In genomic region chr6:6684365-6684833, GRCh38 we compare ENCODE assay signal across 1 cellular context.
TF ChIP-seq lines count a peak whose summit lies in the region.

No MANE protein-coding gene starts in this region.

TF ChIP-seq in GM12878, 131 proteins besides CTCF, POLR2A, EP300 and RAD21 (continued from another document and continues in another):
- TF ChIP-seq IRF4 (IDR thresholded peaks at IDR 0.05; ENCODE audit: low read depth, low read length) (peak; percentile 95), SMC3 (IDR thresholded peaks at IDR 0.05; ENCODE audit: borderline replicate concordance, low read length) (no peak), PML (IDR thresholded peaks at IDR 0.05; ENCODE audit: low read length) (peak; percentile 67; the same call in 1 of the 2 replicates), ZBED1 (IDR thresholded peaks at IDR 0.05; ENCODE audit: borderline replicate concordance) (peak; percentile 81), SMAD1 (IDR thresholded peaks at IDR 0.05; ENCODE audit: low read depth, partially characterized antibody) (peak; percentile 72), CREB1 (IDR thresholded peaks at IDR 0.05; ENCODE audit: low read depth) (peak; percentile 94), RB1 (IDR thresholded peaks at IDR 0.05; ENCODE audit: borderline replicate concordance) (no peak), PRDM15 (CRISPR knock-in tag; IDR thresholded peaks at IDR 0.05) (no peak), EZH2 (IDR thresholded peaks at IDR 0.05; ENCODE audit: borderline replicate concordance, control insufficient read depth, low read depth, low read length) (0 out of 2 replicates have a peak, but pooled peaks have one; percentile 68), SPI1 (IDR thresholded peaks at IDR 0.05; ENCODE audit: borderline replicate concordance, insufficient read depth, low read depth, low read length) (peak; percentile 12; the same call in 1 of the 2 replicates), ZNF217 (IDR thresholded peaks at IDR 0.05) (no peak), YBX1 (IDR thresholded peaks at IDR 0.05) (no peak), NR2C1 (IDR thresholded peaks at IDR 0.05) (peak; percentile 77), TCF7 (IDR thresholded peaks at IDR 0.05; ENCODE audit: borderline replicate concordance) (peak; percentile 14; the same call in 1 of the 2 replicates), MYC (IDR thresholded peaks at IDR 0.05; ENCODE audit: insufficient read depth, insufficient read length, insufficient replicate concordance, low read length, severe bottlenecking) (no peak), ESRRA (IDR thresholded peaks at IDR 0.05; ENCODE audit: low read length) (no peak; the same call in 1 of the 2 replicates), FOXM1 (IDR thresholded peaks at IDR 0.05; ENCODE audit: low read depth, low read length) (peak; percentile 80), HDGF (IDR thresholded peaks at IDR 0.05) (peak; percentile 67; the same call in 1 of the 2 replicates), SP1 (IDR thresholded peaks at IDR 0.05; ENCODE audit: low read depth, low read length) (peak; percentile 70), PAX5 (IDR thresholded peaks at IDR 0.05; ENCODE audit: borderline replicate concordance, low read depth, low read length) (peak; percentile 80; the same call in 1 of the 2 replicates), RCOR1 (conservative IDR thresholded peaks at IDR 0.05; ENCODE audit: low read depth, low read length) (no peak), JUNB (IDR thresholded peaks at IDR 0.05) (peak; percentile 88), BCL11A (IDR thresholded peaks at IDR 0.05; ENCODE audit: low read depth, low read length) (peak; percentile 92), TBL1XR1 (IDR thresholded peaks at IDR 0.05; ENCODE audit: low read depth, low read length) (peak; percentile 79; the same call in 1 of the 2 replicates), CHD2 (IDR thresholded peaks at IDR 0.05; ENCODE audit: borderline replicate concordance, low read depth, low read length) (peak; percentile 79; the same call in 1 of the 2 replicates), TCF3 (IDR thresholded peaks at IDR 0.05; ENCODE audit: borderline replicate concordance, insufficient read depth, low read depth, low read length) (peak; percentile 65; the same call in 1 of the 2 replicates), CHD4 (IDR thresholded peaks at IDR 0.05) (no peak), NR2F1 (conservative IDR thresholded peaks at IDR 0.05) (peak; percentile 85; the same call in 1 of the 2 replicates), PBX3 (IDR thresholded peaks at IDR 0.05; ENCODE audit: insufficient replicate concordance, low read depth, low read length) (peak; percentile 82), MTA2 (IDR thresholded peaks at IDR 0.05; ENCODE audit: low read depth) (peak; percentile 93), MTA3 (IDR thresholded peaks at IDR 0.05; ENCODE audit: borderline replicate concordance, low read length) (peak; percentile 74; the same call in 1 of the 2 replicates), BHLHE40 (IDR thresholded peaks at IDR 0.05; ENCODE audit: borderline replicate concordance in 1 of 2, low read depth in 2 of 2, low read length in 1 of 2) (peak; percentile 93 to 94), NRF1 (conservative IDR thresholded peaks at IDR 0.05; ENCODE audit: low read depth, low read length) (no peak), IRF5 (IDR thresholded peaks at IDR 0.05; ENCODE audit: borderline replicate concordance) (no peak), GATAD2B (conservative IDR thresholded peaks at IDR 0.05; ENCODE audit: low read depth) (peak; percentile 87; the same call in 1 of the 2 replicates), ASH2L (IDR thresholded peaks at IDR 0.05; ENCODE audit: borderline replicate concordance, low read depth) (no peak), NR2C2 (IDR thresholded peaks at IDR 0.05; ENCODE audit: borderline replicate concordance, control insufficient read depth, insufficient read length, low read depth) (no peak), SREBF2 (IDR thresholded peaks at IDR 0.05; ENCODE audit: low read length) (no peak), RFX5 (IDR thresholded peaks at IDR 0.05; ENCODE audit: low read depth, low read length) (peak; percentile 62; the same call in 1 of the 2 replicates), ZBTB33 (IDR thresholded peaks at IDR 0.05) (no peak), ZNF24 (IDR thresholded peaks at IDR 0.05) (peak; percentile 60; the same call in 1 of the 2 replicates), IKZF2 (IDR thresholded peaks at IDR 0.05) (peak; percentile 76 to 89)
- TF ChIP-seq, protein P1, sequence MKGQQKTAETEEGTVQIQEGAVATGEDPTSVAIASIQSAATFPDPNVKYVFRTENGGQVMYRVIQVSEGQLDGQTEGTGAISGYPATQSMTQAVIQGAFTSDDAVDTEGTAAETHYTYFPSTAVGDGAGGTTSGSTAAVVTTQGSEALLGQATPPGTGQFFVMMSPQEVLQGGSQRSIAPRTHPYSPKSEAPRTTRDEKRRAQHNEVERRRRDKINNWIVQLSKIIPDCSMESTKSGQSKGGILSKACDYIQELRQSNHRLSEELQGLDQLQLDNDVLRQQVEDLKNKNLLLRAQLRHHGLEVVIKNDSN (IDR thresholded peaks at IDR 0.05; ENCODE audit: borderline replicate concordance, extremely low read length, insufficient read depth, low read depth, low read length) = peak; percentile 58
- TF ChIP-seq, protein P2, sequence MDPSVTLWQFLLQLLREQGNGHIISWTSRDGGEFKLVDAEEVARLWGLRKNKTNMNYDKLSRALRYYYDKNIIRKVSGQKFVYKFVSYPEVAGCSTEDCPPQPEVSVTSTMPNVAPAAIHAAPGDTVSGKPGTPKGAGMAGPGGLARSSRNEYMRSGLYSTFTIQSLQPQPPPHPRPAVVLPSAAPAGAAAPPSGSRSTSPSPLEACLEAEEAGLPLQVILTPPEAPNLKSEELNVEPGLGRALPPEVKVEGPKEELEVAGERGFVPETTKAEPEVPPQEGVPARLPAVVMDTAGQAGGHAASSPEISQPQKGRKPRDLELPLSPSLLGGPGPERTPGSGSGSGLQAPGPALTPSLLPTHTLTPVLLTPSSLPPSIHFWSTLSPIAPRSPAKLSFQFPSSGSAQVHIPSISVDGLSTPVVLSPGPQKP (IDR thresholded peaks at IDR 0.05; ENCODE audit: low read depth, low read length) = no peak
- TF ChIP-seq, protein P3, sequence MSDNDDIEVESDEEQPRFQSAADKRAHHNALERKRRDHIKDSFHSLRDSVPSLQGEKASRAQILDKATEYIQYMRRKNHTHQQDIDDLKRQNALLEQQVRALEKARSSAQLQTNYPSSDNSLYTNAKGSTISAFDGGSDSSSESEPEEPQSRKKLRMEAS (IDR thresholded peaks at IDR 0.05; ENCODE audit: low read depth, low read length) = peak; percentile 80
- TF ChIP-seq, protein P4, sequence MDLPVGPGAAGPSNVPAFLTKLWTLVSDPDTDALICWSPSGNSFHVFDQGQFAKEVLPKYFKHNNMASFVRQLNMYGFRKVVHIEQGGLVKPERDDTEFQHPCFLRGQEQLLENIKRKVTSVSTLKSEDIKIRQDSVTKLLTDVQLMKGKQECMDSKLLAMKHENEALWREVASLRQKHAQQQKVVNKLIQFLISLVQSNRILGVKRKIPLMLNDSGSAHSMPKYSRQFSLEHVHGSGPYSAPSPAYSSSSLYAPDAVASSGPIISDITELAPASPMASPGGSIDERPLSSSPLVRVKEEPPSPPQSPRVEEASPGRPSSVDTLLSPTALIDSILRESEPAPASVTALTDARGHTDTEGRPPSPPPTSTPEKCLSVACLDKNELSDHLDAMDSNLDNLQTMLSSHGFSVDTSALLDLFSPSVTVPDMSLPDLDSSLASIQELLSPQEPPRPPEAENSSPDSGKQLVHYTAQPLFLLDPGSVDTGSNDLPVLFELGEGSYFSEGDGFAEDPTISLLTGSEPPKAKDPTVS (IDR thresholded peaks at IDR 0.05; ENCODE audit: low read depth, low read length) = no peak
- TF ChIP-seq, protein P5, sequence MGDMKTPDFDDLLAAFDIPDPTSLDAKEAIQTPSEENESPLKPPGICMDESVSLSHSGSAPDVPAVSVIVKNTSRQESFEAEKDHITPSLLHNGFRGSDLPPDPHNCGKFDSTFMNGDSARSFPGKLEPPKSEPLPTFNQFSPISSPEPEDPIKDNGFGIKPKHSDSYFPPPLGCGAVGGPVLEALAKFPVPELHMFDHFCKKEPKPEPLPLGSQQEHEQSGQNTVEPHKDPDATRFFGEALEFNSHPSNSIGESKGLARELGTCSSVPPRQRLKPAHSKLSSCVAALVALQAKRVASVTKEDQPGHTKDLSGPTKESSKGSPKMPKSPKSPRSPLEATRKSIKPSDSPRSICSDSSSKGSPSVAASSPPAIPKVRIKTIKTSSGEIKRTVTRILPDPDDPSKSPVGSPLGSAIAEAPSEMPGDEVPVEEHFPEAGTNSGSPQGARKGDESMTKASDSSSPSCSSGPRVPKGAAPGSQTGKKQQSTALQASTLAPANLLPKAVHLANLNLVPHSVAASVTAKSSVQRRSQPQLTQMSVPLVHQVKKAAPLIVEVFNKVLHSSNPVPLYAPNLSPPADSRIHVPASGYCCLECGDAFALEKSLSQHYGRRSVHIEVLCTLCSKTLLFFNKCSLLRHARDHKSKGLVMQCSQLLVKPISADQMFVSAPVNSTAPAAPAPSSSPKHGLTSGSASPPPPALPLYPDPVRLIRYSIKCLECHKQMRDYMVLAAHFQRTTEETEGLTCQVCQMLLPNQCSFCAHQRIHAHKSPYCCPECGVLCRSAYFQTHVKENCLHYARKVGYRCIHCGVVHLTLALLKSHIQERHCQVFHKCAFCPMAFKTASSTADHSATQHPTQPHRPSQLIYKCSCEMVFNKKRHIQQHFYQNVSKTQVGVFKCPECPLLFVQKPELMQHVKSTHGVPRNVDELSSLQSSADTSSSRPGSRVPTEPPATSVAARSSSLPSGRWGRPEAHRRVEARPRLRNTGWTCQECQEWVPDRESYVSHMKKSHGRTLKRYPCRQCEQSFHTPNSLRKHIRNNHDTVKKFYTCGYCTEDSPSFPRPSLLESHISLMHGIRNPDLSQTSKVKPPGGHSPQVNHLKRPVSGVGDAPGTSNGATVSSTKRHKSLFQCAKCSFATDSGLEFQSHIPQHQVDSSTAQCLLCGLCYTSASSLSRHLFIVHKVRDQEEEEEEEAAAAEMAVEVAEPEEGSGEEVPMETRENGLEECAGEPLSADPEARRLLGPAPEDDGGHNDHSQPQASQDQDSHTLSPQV (IDR thresholded peaks at IDR 0.05) = 0 out of 2 replicates have a peak, but pooled peaks have one; percentile 63
